In genomic region chr2:167544602-167545001, GRCh38 we compare ENCODE assay signal across 27 cellular contexts.
"Had no signal": no experiment of that assay in that cellular context is flagged by ENCODE, and none has a peak within 500 bp of the region (broad histone marks: within the 10 kb centered on the region; RNA-seq: fewer than 3 reads in every experiment).

No MANE protein-coding gene starts in this region.

- ATAC-seq: esophagus mucosa; gastrocnemius medialis; left lobe of liver; mucosa of descending colon; naive thymus-derived CD4-positive, alpha-beta T cell; sciatic nerve; stimulated activated effector memory CD8-positive, alpha-beta T cell treated with anti-CD3 and anti-CD28 coated beads, Interleukin-12 subunit alpha, Interleukin-12 subunit beta, amount 100 ng/mL, for 72 hours had no signal

- H3K4me1 Mint-ChIP-seq: memory B cell; naive thymus-derived CD4-positive, alpha-beta T cell; nephron; neural progenitor cell; stimulated activated effector memory CD8-positive, alpha-beta T cell treated with anti-CD3 and anti-CD28 coated beads, Interleukin-12 subunit alpha, Interleukin-12 subunit beta, amount 100 ng/mL, for 72 hours had no signal

- H3K27me3 Mint-ChIP-seq: memory B cell had no signal

- H3K4me3 Mint-ChIP-seq: endodermal cell; memory B cell; naive thymus-derived CD4-positive, alpha-beta T cell; nephron; neural progenitor cell; stimulated activated effector memory CD8-positive, alpha-beta T cell treated with anti-CD3 and anti-CD28 coated beads, Interleukin-12 subunit alpha, Interleukin-12 subunit beta, amount 100 ng/mL, for 72 hours had no signal

- H3K79me2 ChIP-seq: parathyroid adenoma had no signal

- H3K27ac Mint-ChIP-seq: endodermal cell; memory B cell; nephron; neural progenitor cell; stimulated activated effector memory CD8-positive, alpha-beta T cell treated with anti-CD3 and anti-CD28 coated beads, Interleukin-12 subunit alpha, Interleukin-12 subunit beta, amount 100 ng/mL, for 72 hours had no signal

- H3K27me3 ChIP-seq: gastrocnemius medialis, neural progenitor cell, right atrium auricular region, testis, tibial artery, upper lobe of left lung had no signal

- H3K4me3 ChIP-seq: gastrocnemius medialis, lung, mucosa of descending colon, neural progenitor cell, prostate gland, right atrium auricular region, smooth muscle cell, tibial artery, upper lobe of left lung had no signal

- H3K27ac ChIP-seq: epithelial cell of prostate, gastrocnemius medialis, neural progenitor cell, parathyroid adenoma, prostate gland, right atrium auricular region, testis, tibial artery, upper lobe of left lung had no signal

- H2AFZ ChIP-seq: neural progenitor cell, parathyroid adenoma had no signal

- H3K9me3 Mint-ChIP-seq: nephron, neural progenitor cell had no signal

- H3K4me1 ChIP-seq: gastrocnemius medialis, neural progenitor cell, parathyroid adenoma, prostate gland, right atrium auricular region, testis, tibial artery, upper lobe of left lung had no signal

- DNase-seq: effector CD8-positive, alpha-beta T cell; endodermal cell; foreskin fibroblast; gastrocnemius medialis; head of caudate nucleus; mucosa of descending colon; naive thymus-derived CD4-positive, alpha-beta T cell; stimulated activated CD4-positive, alpha-beta T cell treated with anti-CD3 and anti-CD28 coated beads, Interleukin-2, amount 100 ng/mL, for 24 hours; stimulated activated CD4-positive, alpha-beta T cell treated with anti-CD3 and anti-CD28 coated beads, Interleukin-4, amount 100 ng/mL, for 24 hours; stimulated activated naive CD4-positive, alpha-beta T cell treated with Interleukin-2 at 50 U/mL for 16 hours; substantia nigra; testis; tibial artery had no signal

- H3K36me3 Mint-ChIP-seq: memory B cell; naive thymus-derived CD4-positive, alpha-beta T cell; stimulated activated effector memory CD8-positive, alpha-beta T cell treated with anti-CD3 and anti-CD28 coated beads, Interleukin-12 subunit alpha, Interleukin-12 subunit beta, amount 100 ng/mL, for 72 hours had no signal

- H3K9me3 ChIP-seq: gastrocnemius medialis, mucosa of descending colon, prostate gland, right atrium auricular region, testis, tibial artery, upper lobe of left lung had no signal

- H3K4me2 ChIP-seq: neural progenitor cell, smooth muscle cell had no signal

- H3K9ac ChIP-seq: neural progenitor cell, parathyroid adenoma had no signal

- H3K36me3 ChIP-seq: gastrocnemius medialis, neural progenitor cell, prostate gland, right atrium auricular region, tibial artery, upper lobe of left lung had no signal
